ENCODE assay signal across 29 cellular contexts in genomic region chr3:33364531-33365128, GRCh38.
DNase-seq lines count a peak whose midpoint lies in the region; ATAC-seq and TF ChIP-seq lines count a peak whose summit lies in the region.
"Had no signal": no experiment of that assay in that cellular context is flagged by ENCODE, and none has a peak within 500 bp of the region (broad histone marks: within the 10 kb centered on the region; RNA-seq: fewer than 3 reads in every experiment).

No MANE protein-coding gene starts in this region.

- H3K27ac Mint-ChIP-seq in chondrocyte (ENCODE audit: unreplicated experiment) = peak overlapping the region; percentile 55
- H3K27ac Mint-ChIP-seq: activated CD4-positive, alpha-beta T cell treated with anti-CD3 and anti-CD28 coated beads, Interleukin-2, amount 10 ng/mL, durations not matched to agents 24 days and 14 days; CD4-positive, CD25-positive, alpha-beta regulatory T cell; nephron; T-helper 17 cell had no signal

- H3K9me3 Mint-ChIP-seq in chondrocyte (ENCODE audit: low read depth) = no peaks in the 10 kb centered on the region
- H3K9me3 Mint-ChIP-seq: activated CD4-positive, alpha-beta T cell treated with anti-CD3 and anti-CD28 coated beads, Interleukin-2, amount 10 ng/mL, durations not matched to agents 24 days and 14 days; nephron had no signal

- no peaks in the 10 kb centered on the region for H3K27me3 Mint-ChIP-seq in chondrocyte (ENCODE audit: low read depth)

- no peak for TF ChIP-seq CTCF in AG10803 (conservative IDR thresholded peaks at IDR 0.05; ENCODE audit: low read length)
- TF ChIP-seq CTCF in chondrocyte (IDR thresholded peaks at IDR 0.05) = no peak

- H3K36me3 Mint-ChIP-seq in chondrocyte (ENCODE audit: low read depth) = peaks cover 4% of the 10 kb centered on the region
- H3K36me3 Mint-ChIP-seq: CD4-positive, CD25-positive, alpha-beta regulatory T cell had no signal

- peak; percentile 29 for DNase-seq in AG10803 (ENCODE audit: low read depth)
- peak; percentile 18 for DNase-seq in NCI-H226
- DNase-seq in chondrocyte (ENCODE audit: low spot score) = no peak
- peak; percentile 83 for DNase-seq in iris pigment epithelial cell (ENCODE audit: low read depth)
- no peak for DNase-seq in SIG-M5 (lab: John Stamatoyannopoulos, UW)
- DNase-seq in activated T-cell treated with anti-CD3 and anti-CD28 coated beads for 4 hours = no peak
- no peak for DNase-seq in HT-29 (ENCODE audit: low spot score)
- DNase-seq: activated CD4-positive, alpha-beta T cell treated with anti-CD3 and anti-CD28 coated beads, Interleukin-2, amount 10 ng/mL, durations not matched to agents 24 days and 14 days; activated naive CD4-positive, alpha-beta T cell treated with anti-CD3 and anti-CD28 coated beads, Interleukin-2, amount 50 U/mL, for 16 hours; aorta; CD4-positive, CD25-positive, alpha-beta regulatory T cell; cerebellar nuclear complex; DMS 273 treated with DMSO at 0.1 percent for 48 hours; effector memory CD4-positive, alpha-beta T cell; kidney; NCI-H1092 treated with DMSO at 0.1 percent for 48 hours; NCI-H2029; NCI-H69; ovary; stimulated activated CD4-positive, alpha-beta T cell treated with anti-CD3 and anti-CD28 coated beads, Interleukin-12 subunit alpha, Interleukin-12 subunit beta, amount 100 ng/mL, for 4 hours; stimulated activated CD4-positive, alpha-beta T cell treated with anti-CD3 and anti-CD28 coated beads, Interleukin-4, amount 100 ng/mL, for 4 hours; stimulated activated naive CD4-positive, alpha-beta T cell treated with Interleukin-2 at 50 U/mL for 16 hours; T-helper 17 cell; uterus had no signal

- H3K4me3 Mint-ChIP-seq in chondrocyte (ENCODE audit: unreplicated experiment) = no peak overlapping the region
- H3K4me3 Mint-ChIP-seq: activated CD4-positive, alpha-beta T cell treated with anti-CD3 and anti-CD28 coated beads, Interleukin-2, amount 10 ng/mL, durations not matched to agents 24 days and 14 days; CD4-positive, CD25-positive, alpha-beta regulatory T cell; nephron; T-helper 17 cell had no signal

- no peak overlapping the region for H3K4me3 ChIP-seq in AG10803 (ENCODE audit: low read length)
- H3K4me3 ChIP-seq: ovary, SK-N-MC, thoracic aorta, uterus had no signal

- peaks cover 17% of the 10 kb centered on the region for H3K4me1 Mint-ChIP-seq in chondrocyte (ENCODE audit: low read depth)
- H3K4me1 Mint-ChIP-seq: activated CD4-positive, alpha-beta T cell treated with anti-CD3 and anti-CD28 coated beads, Interleukin-2, amount 10 ng/mL, durations not matched to agents 24 days and 14 days; CD4-positive, CD25-positive, alpha-beta regulatory T cell; nephron had no signal

- ATAC-seq in HG03045 (IDR thresholded peaks at IDR 0.05; ENCODE audit: unreplicated experiment) = no peak
- ATAC-seq: esophagus mucosa, T-helper 17 cell had no signal

Comparison
In these comparisons a context has a peak if more than half of its experiments do, and no peak if none do; other contexts are left out.
1. DNase-seq: peak in AG10803 (single experiment), NCI-H226 (single experiment) and iris pigment epithelial cell (single experiment); none in chondrocyte (single experiment), SIG-M5 (single experiment), activated T-cell treated with anti-CD3 and anti-CD28 coated beads for 4 hours (single experiment) and HT-29 (single experiment).